Comparison of ENCODE assay signal across 1 cellular context in genomic region chr5:160008877-160009590, GRCh38.
TF ChIP-seq lines count a peak whose summit lies in the region.

Gene TTC1, plus strand, starts transcription at chr5:160009139. Its CDS starts 1,390 bp downstream, at chr5:160010529.

TF ChIP-seq in HEK293, 187 proteins besides CTCF, POLR2A, EP300 and RAD21 (continued from another document and continues in another):
- TF ChIP-seq ZBTB6 (tag by site-specific recombination; IDR thresholded peaks at IDR 0.05): 0 out of 2 replicates have a peak, but pooled peaks have one; percentile 24
- peak; percentile 87 for TF ChIP-seq ZNF362 (tag by site-specific recombination; IDR thresholded peaks at IDR 0.05)
- TF ChIP-seq ZNF311 (tag by site-specific recombination; IDR thresholded peaks at IDR 0.05; ENCODE audit: borderline replicate concordance): no peak
- no peak for TF ChIP-seq SCRT1 (tag by site-specific recombination; IDR thresholded peaks at IDR 0.05; ENCODE audit: borderline replicate concordance)
- TF ChIP-seq ZNF596 (tag by site-specific recombination; IDR thresholded peaks at IDR 0.05): no peak
- TF ChIP-seq ZNF324 (tag by site-specific recombination; IDR thresholded peaks at IDR 0.05): peak; percentile 94
- no peak for TF ChIP-seq PBX3 (CRISPR knock-in tag; IDR thresholded peaks at IDR 0.05)
- TF ChIP-seq ZNF747 (tag by site-specific recombination; IDR thresholded peaks at IDR 0.05): no peak
- peak; percentile 97 for TF ChIP-seq ZNF530 (tag by site-specific recombination; IDR thresholded peaks at IDR 0.05; ENCODE audit: low read depth)
- TF ChIP-seq MYNN (tag by site-specific recombination; IDR thresholded peaks at IDR 0.05; ENCODE audit: borderline replicate concordance): peak; percentile 86; the same call in 1 of the 2 replicates
- TF ChIP-seq YY2 (tag by site-specific recombination; IDR thresholded peaks at IDR 0.05): 0 out of 2 replicates have a peak, but pooled peaks have one; percentile 32
- no peak for TF ChIP-seq ZNF521 (tag by site-specific recombination; IDR thresholded peaks at IDR 0.05)
- peak; percentile 96 for TF ChIP-seq ZNF121 (tag by site-specific recombination; IDR thresholded peaks at IDR 0.05)
- peak; percentile 73 for TF ChIP-seq SP3 (tag by site-specific recombination; IDR thresholded peaks at IDR 0.05)
- no peak for TF ChIP-seq ZNF132 (tag by site-specific recombination; IDR thresholded peaks at IDR 0.05; ENCODE audit: borderline replicate concordance)
- no peak for TF ChIP-seq ZBTB49 (tag by site-specific recombination; IDR thresholded peaks at IDR 0.05; ENCODE audit: low read depth)
- TF ChIP-seq ZFP69B (tag by site-specific recombination; IDR thresholded peaks at IDR 0.05): no peak
- no peak for TF ChIP-seq ZNF544 (tag by site-specific recombination; IDR thresholded peaks at IDR 0.05)
- TF ChIP-seq TRIM28 (IDR thresholded peaks at IDR 0.05; ENCODE audit: borderline replicate concordance, low read length): 0 out of 2 replicates have a peak, but pooled peaks have one; percentile 54
- TF ChIP-seq ZNF76 (tag by site-specific recombination; IDR thresholded peaks at IDR 0.05; ENCODE audit: borderline replicate concordance, low read depth): peak; percentile 96
- 0 out of 2 replicates have a peak, but pooled peaks have one; percentile 58 for TF ChIP-seq KLF8 (tag by site-specific recombination; IDR thresholded peaks at IDR 0.05)
- peak; percentile 100 for TF ChIP-seq ZNF140 (tag by site-specific recombination; IDR thresholded peaks at IDR 0.05)
- TF ChIP-seq ZNF624 (tag by site-specific recombination; IDR thresholded peaks at IDR 0.05): no peak
- TF ChIP-seq ZNF138 (tag by site-specific recombination; IDR thresholded peaks at IDR 0.05; ENCODE audit: borderline replicate concordance): peak; percentile 100
- no peak for TF ChIP-seq ZFHX2 (tag by site-specific recombination; conservative IDR thresholded peaks at IDR 0.05)
- TF ChIP-seq ZNF501 (tag by site-specific recombination; IDR thresholded peaks at IDR 0.05): peak; percentile 100
- TF ChIP-seq ZNF10 (tag by site-specific recombination; IDR thresholded peaks at IDR 0.05): peak; percentile 79; the same call in 1 of the 2 replicates
- TF ChIP-seq ZNF580 (tag by site-specific recombination; IDR thresholded peaks at IDR 0.05): peak; percentile 98
- TF ChIP-seq ZNF416 (tag by site-specific recombination; IDR thresholded peaks at IDR 0.05): peak; percentile 78; the same call in 1 of the 2 replicates
- peak; percentile 100 for TF ChIP-seq ZNF560 (tag by site-specific recombination; IDR thresholded peaks at IDR 0.05; ENCODE audit: borderline replicate concordance)
- no peak for TF ChIP-seq ZNF239 (tag by site-specific recombination; IDR thresholded peaks at IDR 0.05)
- TF ChIP-seq PRDM6 (tag by site-specific recombination; IDR thresholded peaks at IDR 0.05): no peak
- peak; percentile 48; the same call in 1 of the 2 replicates for TF ChIP-seq KLF9 (tag by site-specific recombination; IDR thresholded peaks at IDR 0.05; ENCODE audit: low read depth)
- peak; percentile 91; the same call in 1 of the 2 replicates for TF ChIP-seq ZNF658 (tag by site-specific recombination; IDR thresholded peaks at IDR 0.05)
- TF ChIP-seq ZNF843 (tag by site-specific recombination; IDR thresholded peaks at IDR 0.05): 0 out of 2 replicates have a peak, but pooled peaks have one; percentile 42
- TF ChIP-seq BCL11A (tag by site-specific recombination; IDR thresholded peaks at IDR 0.05; ENCODE audit: low read depth): 0 out of 2 replicates have a peak, but pooled peaks have one; percentile 72
- 0 out of 2 replicates have a peak, but pooled peaks have one; percentile 56 for TF ChIP-seq ZNF211 (tag by site-specific recombination; IDR thresholded peaks at IDR 0.05; ENCODE audit: low read depth)
- TF ChIP-seq ZBTB7A (tag by site-specific recombination; IDR thresholded peaks at IDR 0.05; ENCODE audit: low read depth): peak; percentile 84; the same call in 1 of the 2 replicates
- no peak; the same call in 1 of the 2 replicates for TF ChIP-seq ZIC2 (tag by site-specific recombination; IDR thresholded peaks at IDR 0.05)
- TF ChIP-seq ZNF426 (tag by site-specific recombination; IDR thresholded peaks at IDR 0.05): peak; percentile 100
- TF ChIP-seq ZNF394 (tag by site-specific recombination; IDR thresholded peaks at IDR 0.05; ENCODE audit: borderline replicate concordance): peak; percentile 100
- peak; percentile 97; the same call in 1 of the 2 replicates for TF ChIP-seq REPIN1 (tag by site-specific recombination; IDR thresholded peaks at IDR 0.05; ENCODE audit: low read depth)
- no peak for TF ChIP-seq ZNF423 (tag by site-specific recombination; IDR thresholded peaks at IDR 0.05)
- peak; percentile 98 for TF ChIP-seq ZNF558 (tag by site-specific recombination; IDR thresholded peaks at IDR 0.05)
- TF ChIP-seq YY1 (tag by site-specific recombination; IDR thresholded peaks at IDR 0.05): peak; percentile 85
- TF ChIP-seq ZNF133 (tag by site-specific recombination; IDR thresholded peaks at IDR 0.05): no peak
- peak; percentile 95 for TF ChIP-seq ZBTB11 (tag by site-specific recombination; conservative IDR thresholded peaks at IDR 0.05; ENCODE audit: low read depth)
- TF ChIP-seq ZNF2 (tag by site-specific recombination; IDR thresholded peaks at IDR 0.05): peak; percentile 51; the same call in 1 of the 2 replicates
- TF ChIP-seq ZNF670 (tag by site-specific recombination; IDR thresholded peaks at IDR 0.05; ENCODE audit: low read depth): peak; percentile 88; the same call in 1 of the 2 replicates
- TF ChIP-seq MEIS1 (CRISPR knock-in tag; IDR thresholded peaks at IDR 0.05; ENCODE audit: borderline replicate concordance): no peak
- no peak for TF ChIP-seq ZSCAN5A (tag by site-specific recombination; IDR thresholded peaks at IDR 0.05)
- peak; percentile 56; the same call in 1 of the 2 replicates for TF ChIP-seq ZNF449 (tag by site-specific recombination; IDR thresholded peaks at IDR 0.05)
- peak; percentile 72; the same call in 1 of the 2 replicates for TF ChIP-seq ZSCAN16 (tag by site-specific recombination; IDR thresholded peaks at IDR 0.05)
- peak; percentile 98 for TF ChIP-seq ZBTB21 (tag by site-specific recombination; IDR thresholded peaks at IDR 0.05)
- TF ChIP-seq GLI2 (tag by site-specific recombination; IDR thresholded peaks at IDR 0.05; ENCODE audit: borderline replicate concordance, low read depth): peak; percentile 98; the same call in 1 of the 2 replicates
- no peak for TF ChIP-seq ZNF626 (tag by site-specific recombination; IDR thresholded peaks at IDR 0.05)
- TF ChIP-seq ZNF785 (tag by site-specific recombination; IDR thresholded peaks at IDR 0.05): peak; percentile 93
- TF ChIP-seq ZNF660 (tag by site-specific recombination; IDR thresholded peaks at IDR 0.05): no peak
- no peak for TF ChIP-seq ZNF37A (tag by site-specific recombination; IDR thresholded peaks at IDR 0.05)
